Comparison of ENCODE assay signal across 36 cellular contexts in the genomic region with DNA sequence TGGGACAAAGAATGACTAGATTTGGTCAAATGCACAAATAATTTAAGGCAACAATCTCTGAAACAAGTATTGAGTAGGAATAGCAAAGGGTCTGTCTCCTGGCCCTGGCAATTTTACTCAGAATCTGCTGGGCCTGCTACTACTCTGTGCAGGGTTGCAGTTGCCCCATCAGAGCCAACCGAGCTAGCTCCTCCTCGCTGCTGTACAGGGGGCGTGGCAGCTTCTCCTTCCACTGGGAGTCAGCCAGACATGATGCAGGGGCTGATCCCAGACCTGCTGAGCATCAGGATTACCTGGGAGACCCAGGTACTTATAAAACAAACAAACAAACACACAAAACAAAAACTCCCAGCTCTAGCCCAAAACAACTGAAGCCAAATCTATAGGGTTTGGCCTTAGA.
"Had no signal": no experiment of that assay in that cellular context is flagged by ENCODE, and none has a peak within 500 bp of the region (broad histone marks: within the 10 kb centered on the region; RNA-seq: fewer than 3 reads in every experiment).

No MANE protein-coding gene starts in this region.

- H3K4me2 ChIP-seq: neural progenitor cell, smooth muscle cell had no signal

- H3K4me3 ChIP-seq: adrenal gland, left ventricle myocardium inferior, lung, neural progenitor cell, psoas muscle, smooth muscle cell, suprapubic skin, tibial artery, upper lobe of right lung had no signal

- H3K9me3 Mint-ChIP-seq: activated CD4-positive, alpha-beta memory T cell treated with anti-CD3 and anti-CD28 coated beads for 36 hours; activated CD4-positive, alpha-beta T cell treated with anti-CD3 and anti-CD28 coated beads, Interleukin-2, amount 10 ng/mL, durations not matched to agents 24 days and 14 days; activated naive CD8-positive, alpha-beta T cell treated with anti-CD3 and anti-CD28 coated beads for 36 hours; activated T-helper 1 cell treated with anti-CD3 and anti-CD28 coated beads, Interleukin-12 subunit alpha, Interleukin-12 subunit beta, Interleukin-2, Interleukin-4 antibody, amounts not matched to agents 30 ng/mL and 10 ng/mL and 1 ng/mL, durations not matched to agents 14 hours and 24 hours and 36 hours; dendritic cell treated with granulocyte-macrophage colony-stimulating factor and Interleukin-4, amounts not matched to agents 40 ng/mL and 50 ng/mL, for 4 days; endodermal cell; natural killer cell; neural progenitor cell; stimulated activated naive B cell treated with anti-CD40 and anti-IgM and Interleukin-4, amounts not matched to agents 10 μg/mL and 1 μg/mL and 100 μg/mL, for 72 hours had no signal

- H2AFZ ChIP-seq: neural progenitor cell, parathyroid adenoma had no signal

- H3K27ac ChIP-seq: adrenal gland, left ventricle myocardium inferior, neural progenitor cell, parathyroid adenoma, psoas muscle, suprapubic skin, tibial artery, upper lobe of right lung, WERI-Rb-1 had no signal

- H3K4me1 Mint-ChIP-seq: activated CD4-positive, alpha-beta T cell treated with anti-CD3 and anti-CD28 coated beads, Interleukin-2, amount 10 ng/mL, durations not matched to agents 24 days and 14 days; activated naive CD8-positive, alpha-beta T cell treated with anti-CD3 and anti-CD28 coated beads for 36 hours; brain; natural killer cell; stimulated activated naive B cell treated with anti-CD40 and anti-IgM and Interleukin-4, amounts not matched to agents 10 μg/mL and 1 μg/mL and 100 μg/mL, for 72 hours had no signal

- DNase-seq: activated CD4-positive, alpha-beta memory T cell treated with anti-CD3 and anti-CD28 coated beads for 36 hours; activated CD4-positive, alpha-beta T cell treated with anti-CD3 and anti-CD28 coated beads, Interleukin-2, amount 10 ng/mL, durations not matched to agents 24 days and 14 days; activated CD4-positive, CD25-positive, alpha-beta regulatory T cell treated with anti-CD3 and anti-CD28 coated beads, Interleukin-2, amount 50 U/mL, for 72 hours; activated CD8-positive, alpha-beta memory T cell treated with anti-CD3 and anti-CD28 coated beads, Interleukin-2, amount 50 U/mL, for 4 hours; activated effector memory CD4-positive, alpha-beta T cell treated with anti-CD3 and anti-CD28 coated beads, Interleukin-2, amount 50 U/mL, for 16 hours; activated naive CD4-positive, alpha-beta T cell treated with anti-CD3 and anti-CD28 coated beads for 36 hours; activated naive CD8-positive, alpha-beta T cell treated with anti-CD3 and anti-CD28 coated beads for 36 hours; activated T-cell treated with anti-CD3 and anti-CD28 coated beads, Interleukin-2, amount 50 U/mL, for 1 hour; adrenal gland; aorta; caudate nucleus; endodermal cell; foreskin melanocyte; islet precursor cell; left ventricle myocardium inferior; mesendoderm; natural killer cell; occipital lobe; psoas muscle; stimulated activated CD4-positive, alpha-beta T cell treated with anti-CD3 and anti-CD28 coated beads, Interleukin-1b, Interleukin-23, amount 100 ng/mL, for 48 hours; stimulated activated CD4-positive, alpha-beta T cell treated with anti-CD3 and anti-CD28 coated beads, Interleukin-4, amount 100 ng/mL, for 4 hours; stimulated activated CD8-positive, alpha-beta memory T cell treated with anti-CD3 and anti-CD28 coated beads, Interleukin-4, amount 100 ng/mL, for 48 hours; stimulated activated naive B cell treated with anti-CD40 and anti-IgM and Interleukin-4, amounts not matched to agents 10 μg/mL and 1 μg/mL and 100 μg/mL, for 72 hours; T1000; tibial artery; upper lobe of right lung; WERI-Rb-1 had no signal

- H3K4me3 Mint-ChIP-seq: activated CD4-positive, alpha-beta memory T cell treated with anti-CD3 and anti-CD28 coated beads for 36 hours; activated CD4-positive, alpha-beta T cell treated with anti-CD3 and anti-CD28 coated beads, Interleukin-2, amount 10 ng/mL, durations not matched to agents 24 days and 14 days; activated naive CD4-positive, alpha-beta T cell treated with anti-CD3 and anti-CD28 coated beads for 36 hours; activated naive CD8-positive, alpha-beta T cell treated with anti-CD3 and anti-CD28 coated beads for 36 hours; activated T-helper 1 cell treated with anti-CD3 and anti-CD28 coated beads, Interleukin-12 subunit alpha, Interleukin-12 subunit beta, Interleukin-2, Interleukin-4 antibody, amounts not matched to agents 30 ng/mL and 10 ng/mL and 1 ng/mL, durations not matched to agents 14 hours and 24 hours and 36 hours; brain; dendritic cell treated with granulocyte-macrophage colony-stimulating factor and Interleukin-4, amounts not matched to agents 40 ng/mL and 50 ng/mL, for 4 days; endodermal cell; natural killer cell; neural progenitor cell; stimulated activated naive B cell treated with anti-CD40 and anti-IgM and Interleukin-4, amounts not matched to agents 10 μg/mL and 1 μg/mL and 100 μg/mL, for 72 hours had no signal

- H3K27me3 ChIP-seq: adrenal gland, suprapubic skin, tibial artery, upper lobe of right lung had no signal

- H3K27ac Mint-ChIP-seq: activated CD4-positive, alpha-beta memory T cell treated with anti-CD3 and anti-CD28 coated beads for 36 hours; activated CD4-positive, alpha-beta T cell treated with anti-CD3 and anti-CD28 coated beads, Interleukin-2, amount 10 ng/mL, durations not matched to agents 24 days and 14 days; activated naive CD4-positive, alpha-beta T cell treated with anti-CD3 and anti-CD28 coated beads for 36 hours; activated naive CD8-positive, alpha-beta T cell treated with anti-CD3 and anti-CD28 coated beads for 36 hours; activated T-helper 1 cell treated with anti-CD3 and anti-CD28 coated beads, Interleukin-12 subunit alpha, Interleukin-12 subunit beta, Interleukin-2, Interleukin-4 antibody, amounts not matched to agents 30 ng/mL and 10 ng/mL and 1 ng/mL, durations not matched to agents 14 hours and 24 hours and 36 hours; brain; dendritic cell treated with granulocyte-macrophage colony-stimulating factor and Interleukin-4, amounts not matched to agents 40 ng/mL and 50 ng/mL, for 4 days; endodermal cell; natural killer cell; neural progenitor cell; stimulated activated naive B cell treated with anti-CD40 and anti-IgM and Interleukin-4, amounts not matched to agents 10 μg/mL and 1 μg/mL and 100 μg/mL, for 72 hours had no signal

- H3K4me1 ChIP-seq: adrenal gland, left ventricle myocardium inferior, parathyroid adenoma, psoas muscle, suprapubic skin, tibial artery, upper lobe of right lung had no signal

- H3K79me2 ChIP-seq: parathyroid adenoma had no signal

- H3K27me3 Mint-ChIP-seq: activated naive CD8-positive, alpha-beta T cell treated with anti-CD3 and anti-CD28 coated beads for 36 hours had no signal

- ATAC-seq: esophagus mucosa; psoas muscle; stimulated activated naive B cell treated with anti-CD40 and anti-IgM and Interleukin-4, amounts not matched to agents 10 μg/mL and 1 μg/mL and 100 μg/mL, for 72 hours; upper lobe of right lung had no signal

- H3K9me3 ChIP-seq: adrenal gland, left ventricle myocardium inferior, psoas muscle, suprapubic skin, tibial artery, upper lobe of right lung had no signal

- H3K36me3 Mint-ChIP-seq: activated CD4-positive, alpha-beta memory T cell treated with anti-CD3 and anti-CD28 coated beads for 36 hours; activated naive CD8-positive, alpha-beta T cell treated with anti-CD3 and anti-CD28 coated beads for 36 hours; brain; natural killer cell; neural progenitor cell; stimulated activated naive B cell treated with anti-CD40 and anti-IgM and Interleukin-4, amounts not matched to agents 10 μg/mL and 1 μg/mL and 100 μg/mL, for 72 hours had no signal

- H3K36me3 ChIP-seq: adrenal gland, left ventricle myocardium inferior, neural progenitor cell, suprapubic skin, tibial artery, upper lobe of right lung, WERI-Rb-1 had no signal
